Comparison of ENCODE assay signal across 23 cellular contexts in genomic region chr1:110224240-110224995, GRCh38.
"Had no signal": no experiment of that assay in that cellular context is flagged by ENCODE, and none has a peak within 500 bp of the region (broad histone marks: within the 10 kb centered on the region; RNA-seq: fewer than 3 reads in every experiment).

No MANE protein-coding gene starts in this region.

- H3K27me3 Mint-ChIP-seq: activated naive CD8-positive, alpha-beta T cell treated with anti-CD3 and anti-CD28 coated beads, Interleukin-2, amount 10 ng/mL, durations not matched to agents 7 days and 5 days; natural killer cell treated with Interleukin-12 subunit alpha and Interleukin-12 subunit beta and Interleukin-15 and Interleukin-18, amount 100 ng/mL, for 72 hours; stimulated activated naive CD8-positive, alpha-beta T cell treated with anti-CD3 and anti-CD28 coated beads, Interleukin-15, Interleukin-2, amounts not matched to agents 100 ng/mL and 50 ng/mL, for 24 hours had no signal

- H3K36me3 Mint-ChIP-seq: activated naive CD8-positive, alpha-beta T cell treated with anti-CD3 and anti-CD28 coated beads, Interleukin-2, amount 10 ng/mL, durations not matched to agents 7 days and 5 days; natural killer cell treated with Interleukin-12 subunit alpha and Interleukin-12 subunit beta and Interleukin-15 and Interleukin-18, amount 100 ng/mL, for 72 hours; type B pancreatic cell had no signal

- H3K9me3 Mint-ChIP-seq: activated naive CD8-positive, alpha-beta T cell treated with anti-CD3 and anti-CD28 coated beads, Interleukin-2, amount 10 ng/mL, durations not matched to agents 7 days and 5 days; natural killer cell treated with Interleukin-12 subunit alpha and Interleukin-12 subunit beta and Interleukin-15 and Interleukin-18, amount 100 ng/mL, for 72 hours; stimulated activated effector memory CD8-positive, alpha-beta T cell treated with anti-CD3 and anti-CD28 coated beads, Interleukin-12 subunit alpha, Interleukin-12 subunit beta, amount 100 ng/mL, for 72 hours; stimulated activated naive CD8-positive, alpha-beta T cell treated with anti-CD3 and anti-CD28 coated beads, Interleukin-15, Interleukin-2, amounts not matched to agents 100 ng/mL and 50 ng/mL, for 24 hours; T-helper 2 cell treated with Interferon-gamma antibody and Interleukin-4, amounts not matched to agents 5 μg/mL and 100 μg/mL, for 36 hours; type B pancreatic cell had no signal

- H3K27me3 ChIP-seq: brain microvascular endothelial cell, vagina had no signal

- H3K4me3 Mint-ChIP-seq: activated naive CD8-positive, alpha-beta T cell treated with anti-CD3 and anti-CD28 coated beads, Interleukin-2, amount 10 ng/mL, durations not matched to agents 7 days and 5 days; natural killer cell treated with Interleukin-12 subunit alpha and Interleukin-12 subunit beta and Interleukin-15 and Interleukin-18, amount 100 ng/mL, for 72 hours; stimulated activated effector memory CD8-positive, alpha-beta T cell treated with anti-CD3 and anti-CD28 coated beads, Interleukin-12 subunit alpha, Interleukin-12 subunit beta, amount 100 ng/mL, for 72 hours; stimulated activated naive CD8-positive, alpha-beta T cell treated with anti-CD3 and anti-CD28 coated beads, Interleukin-15, Interleukin-2, amounts not matched to agents 100 ng/mL and 50 ng/mL, for 24 hours; T-helper 2 cell treated with Interferon-gamma antibody and Interleukin-4, amounts not matched to agents 5 μg/mL and 100 μg/mL, for 36 hours; type B pancreatic cell had no signal

- H3K27ac Mint-ChIP-seq: activated naive CD8-positive, alpha-beta T cell treated with anti-CD3 and anti-CD28 coated beads, Interleukin-2, amount 10 ng/mL, durations not matched to agents 7 days and 5 days; natural killer cell treated with Interleukin-12 subunit alpha and Interleukin-12 subunit beta and Interleukin-15 and Interleukin-18, amount 100 ng/mL, for 72 hours; stimulated activated effector memory CD8-positive, alpha-beta T cell treated with anti-CD3 and anti-CD28 coated beads, Interleukin-12 subunit alpha, Interleukin-12 subunit beta, amount 100 ng/mL, for 72 hours; stimulated activated naive CD8-positive, alpha-beta T cell treated with anti-CD3 and anti-CD28 coated beads, Interleukin-15, Interleukin-2, amounts not matched to agents 100 ng/mL and 50 ng/mL, for 24 hours; T-helper 2 cell treated with Interferon-gamma antibody and Interleukin-4, amounts not matched to agents 5 μg/mL and 100 μg/mL, for 36 hours; type B pancreatic cell had no signal

- H3K36me3 ChIP-seq: brain microvascular endothelial cell had no signal

- H3K4me1 Mint-ChIP-seq: activated naive CD8-positive, alpha-beta T cell treated with anti-CD3 and anti-CD28 coated beads, Interleukin-2, amount 10 ng/mL, durations not matched to agents 7 days and 5 days; stimulated activated effector memory CD8-positive, alpha-beta T cell treated with anti-CD3 and anti-CD28 coated beads, Interleukin-12 subunit alpha, Interleukin-12 subunit beta, amount 100 ng/mL, for 72 hours had no signal

- H3K27ac ChIP-seq: brain microvascular endothelial cell, thoracic aorta, vagina had no signal

- H3K4me3 ChIP-seq: thoracic aorta, vagina had no signal

- DNase-seq: activated CD4-positive, alpha-beta T cell treated with anti-CD3 and anti-CD28 coated beads for 4 hours; activated CD4-positive, alpha-beta T cell treated with anti-CD3 and anti-CD28 coated beads, Interleukin-2, amount 50 U/mL, for 4 hours; activated CD8-positive, alpha-beta memory T cell treated with anti-CD3 and anti-CD28 coated beads for 24 hours; activated effector memory CD4-positive, alpha-beta T cell treated with Interleukin-2 at 50 U/mL for 16 hours; activated naive CD4-positive, alpha-beta T cell treated with Interleukin-2 at 50 U/mL for 16 hours; activated naive CD8-positive, alpha-beta T cell treated with anti-CD3 and anti-CD28 coated beads, Interleukin-2, amount 10 ng/mL, durations not matched to agents 7 days and 5 days; amniotic stem cell; brain microvascular endothelial cell; cortex of kidney; foreskin fibroblast; head of caudate nucleus; hippocampal formation; left colon; right cardiac atrium; stimulated activated CD4-positive, alpha-beta T cell treated with anti-CD3 and anti-CD28 coated beads, Interleukin-4, amount 100 ng/mL, for 24 hours; T-helper 1 cell had no signal

- H3K9me3 ChIP-seq: thoracic aorta, vagina had no signal
